Comparison of ENCODE assay signal across 20 cellular contexts in genomic region chr9:75175395-75175794, GRCh38.
"Had no signal": no experiment of that assay in that cellular context is flagged by ENCODE, and none has a peak within 500 bp of the region (broad histone marks: within the 10 kb centered on the region; RNA-seq: fewer than 3 reads in every experiment).

No MANE protein-coding gene starts in this region.

- H3K27me3 Mint-ChIP-seq: dendritic cell treated with granulocyte-macrophage colony-stimulating factor and Interleukin-4, amounts not matched to agents 40 ng/mL and 50 ng/mL, for 4 days; stimulated activated memory B cell treated with anti-CD40 and anti-IgM and Interleukin-4, amounts not matched to agents 10 μg/mL and 1 μg/mL and 100 μg/mL, for 72 hours; stimulated activated naive CD8-positive, alpha-beta T cell treated with anti-CD3 and anti-CD28 coated beads, Interleukin-15, Interleukin-2, amounts not matched to agents 100 ng/mL and 50 ng/mL, for 24 hours had no signal

- H3K4me1 ChIP-seq: psoas muscle, spleen, tibial nerve, upper lobe of right lung, vagina had no signal

- FAIRE-seq: colon, keratinocyte had no signal

- H3K27me3 ChIP-seq: foreskin keratinocyte, spleen, tibial nerve, upper lobe of right lung, vagina had no signal

- H3K36me3 ChIP-seq: vagina had no signal

- H3K27ac Mint-ChIP-seq: dendritic cell treated with granulocyte-macrophage colony-stimulating factor and Interleukin-4, amounts not matched to agents 40 ng/mL and 50 ng/mL, for 4 days; mesothelial cell of epicardium; stimulated activated memory B cell treated with anti-CD40 and anti-IgM and Interleukin-4, amounts not matched to agents 10 μg/mL and 1 μg/mL and 100 μg/mL, for 72 hours; stimulated activated naive CD8-positive, alpha-beta T cell treated with anti-CD3 and anti-CD28 coated beads, Interleukin-15, Interleukin-2, amounts not matched to agents 100 ng/mL and 50 ng/mL, for 24 hours had no signal

- H3K4me3 ChIP-seq: psoas muscle, spleen, tibial nerve, upper lobe of right lung, vagina had no signal

- H3K9me3 Mint-ChIP-seq: immature natural killer cell; nephron; stimulated activated memory B cell treated with anti-CD40 and anti-IgM and Interleukin-4, amounts not matched to agents 10 μg/mL and 1 μg/mL and 100 μg/mL, for 72 hours; stimulated activated naive CD8-positive, alpha-beta T cell treated with anti-CD3 and anti-CD28 coated beads, Interleukin-15, Interleukin-2, amounts not matched to agents 100 ng/mL and 50 ng/mL, for 24 hours had no signal

- H3K4me1 Mint-ChIP-seq: nephron; stimulated activated memory B cell treated with anti-CD40 and anti-IgM and Interleukin-4, amounts not matched to agents 10 μg/mL and 1 μg/mL and 100 μg/mL, for 72 hours had no signal

- H3K9me3 ChIP-seq: psoas muscle, tibial nerve, upper lobe of right lung, vagina had no signal

- H3K4me3 Mint-ChIP-seq: dendritic cell treated with granulocyte-macrophage colony-stimulating factor and Interleukin-4, amounts not matched to agents 40 ng/mL and 50 ng/mL, for 4 days; immature natural killer cell; mesothelial cell of epicardium; nephron; stimulated activated memory B cell treated with anti-CD40 and anti-IgM and Interleukin-4, amounts not matched to agents 10 μg/mL and 1 μg/mL and 100 μg/mL, for 72 hours; stimulated activated naive CD8-positive, alpha-beta T cell treated with anti-CD3 and anti-CD28 coated beads, Interleukin-15, Interleukin-2, amounts not matched to agents 100 ng/mL and 50 ng/mL, for 24 hours had no signal

- H3K27ac ChIP-seq: foreskin keratinocyte, psoas muscle, spleen, tibial nerve, upper lobe of right lung, vagina had no signal

- ATAC-seq: foreskin keratinocyte; left cardiac atrium; psoas muscle; sciatic nerve; stimulated activated memory B cell treated with anti-CD40 and anti-IgM and Interleukin-4, amounts not matched to agents 10 μg/mL and 1 μg/mL and 100 μg/mL, for 72 hours; upper lobe of right lung had no signal

- DNase-seq: foreskin keratinocyte; immature natural killer cell; left cardiac atrium; mammary epithelial cell; psoas muscle; spleen; stimulated activated CD4-positive, alpha-beta T cell treated with anti-CD3 and anti-CD28 coated beads, Interleukin-15, amount 100 ng/mL, for 24 hours; stimulated activated CD4-positive, alpha-beta T cell treated with anti-CD3 and anti-CD28 coated beads, Interleukin-1b, Interleukin-23, amount 100 ng/mL, for 48 hours; stimulated activated CD4-positive, alpha-beta T cell treated with anti-CD3 and anti-CD28 coated beads, Interleukin-4, amount 100 ng/mL, for 24 hours; upper lobe of right lung had no signal
